ENCODE assay signal across 10 cellular contexts in the genomic region with DNA sequence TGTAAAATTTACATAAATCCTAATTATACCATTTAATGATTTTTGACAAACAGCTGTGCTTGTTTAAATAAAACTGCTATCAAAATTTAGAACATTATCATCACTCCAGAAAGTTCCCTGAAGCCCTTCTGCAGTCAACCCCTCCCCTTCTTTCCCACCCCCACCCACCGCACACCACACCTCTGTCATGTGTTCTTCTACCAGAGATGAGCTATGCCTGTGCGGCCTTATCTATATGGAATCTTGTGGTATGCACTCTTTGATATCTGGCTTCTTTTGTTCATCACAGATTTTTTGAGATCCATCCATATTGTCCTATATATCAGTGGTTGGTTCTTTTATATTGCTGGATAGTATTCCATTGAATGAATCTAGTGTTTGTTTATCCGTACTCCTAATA. TPM values are rescaled to one million over a fixed set of nuclear protein-coding genes. Genes with fewer than 3 reads are reported as not detected.
DNase-seq lines count a peak whose midpoint lies in the region; FAIRE-seq and TF ChIP-seq lines count a peak whose summit lies in the region.
"Had no signal": no experiment of that assay in that cellular context is flagged by ENCODE, and none has a peak within 500 bp of the region (broad histone marks: within the 10 kb centered on the region; RNA-seq: fewer than 3 reads in every experiment).

No MANE protein-coding gene starts in this region.

- H3K4me2 ChIP-seq in SU-DHL-6 (ENCODE audit: low read depth, low read length, poor library complexity, severe bottlenecking) (peak overlapping the region; percentile 27), astrocyte (ENCODE audit: low read length) (peak overlapping the region; percentile 75)

- CTCF ChIA-PET in CD8-positive, alpha-beta memory T cell (lab: Charles Lee): interaction anchor here (1.5 kb wide), 1 partner anchor 10 kb away, joined by 4 read pairs; no protein-coding TSS in a partner anchor

- H3K27ac Mint-ChIP-seq in CD8-positive, alpha-beta memory T cell: peak overlapping the region in 7 of 8 donors; percentile 44 to 97 (median 91)
- H3K27ac Mint-ChIP-seq in astrocyte (ENCODE audit: unreplicated experiment) (no peak overlapping the region), CD14-positive monocyte (peak overlapping the region in 1 of 7 donors; percentile 74)

- peaks cover 7% of the 10 kb centered on the region for H3K36me3 ChIP-seq in CD8-positive, alpha-beta memory T cell (ENCODE audit: insufficient read depth, low read length)
- peaks cover 77% of the 10 kb centered on the region for H3K36me3 ChIP-seq in SU-DHL-6 (ENCODE audit: low read length)
- no peaks in the 10 kb centered on the region for H3K36me3 ChIP-seq in astrocyte (ENCODE audit: insufficient read depth, low read length)
- peaks cover 2 to 8% (median 8%) of the 10 kb centered on the region in 3 donors for H3K36me3 ChIP-seq in skeletal muscle tissue (ENCODE audit: control insufficient read depth in 3 of 3, insufficient read depth in 3 of 3, low read length in 3 of 3)
- H3K36me3 ChIP-seq: ovary had no signal

- H3K27me3 ChIP-seq in CD8-positive, alpha-beta memory T cell (ENCODE audit: insufficient read depth, low read length, poor library complexity, severe bottlenecking): no peaks in the 10 kb centered on the region
- H3K27me3 ChIP-seq in SU-DHL-6 (ENCODE audit: low read length): no peaks in the 10 kb centered on the region
- peaks cover 17% of the 10 kb centered on the region for H3K27me3 ChIP-seq in astrocyte (ENCODE audit: insufficient read depth, low read length)
- no peaks in the 10 kb centered on the region for H3K27me3 ChIP-seq in skeletal muscle tissue (ENCODE audit: control insufficient read depth in 3 of 3, insufficient read depth in 3 of 3, low read length in 3 of 3)
- H3K27me3 ChIP-seq: ovary had no signal

- no peak overlapping the region for H2AFZ ChIP-seq in SU-DHL-6 (ENCODE audit: low read depth, low read length, severe bottlenecking)
- H2AFZ ChIP-seq in astrocyte (ENCODE audit: low read depth, low read length): no peak overlapping the region

- no peak for FAIRE-seq in astrocyte (lab: Jason Lieb, UNC)

- H3K27ac ChIP-seq in CD8-positive, alpha-beta memory T cell (ENCODE audit: low read depth, low read length): peak overlapping the region; percentile 8
- no peak overlapping the region for H3K27ac ChIP-seq in SU-DHL-6 (ENCODE audit: low read depth, low read length)
- no peak overlapping the region for H3K27ac ChIP-seq in astrocyte (ENCODE audit: low read depth, low read length)
- peak overlapping the region; percentile 82 for H3K27ac ChIP-seq in skeletal muscle tissue (ENCODE audit: low read depth, low read length)
- H3K27ac ChIP-seq: ovary had no signal

- intact Hi-C loops in CD14-positive monocyte (cut with micrococcal nuclease): loop anchor here in 1 of 2 donors (10.0 kb wide), 2 partner anchors 231 to 261 kb away; no protein-coding TSS in a partner anchor

- TF ChIP-seq CTCF in SU-DHL-6 (IDR thresholded peaks at IDR 0.05; ENCODE audit: insufficient read depth, low read length, poor library complexity, severe bottlenecking): no peak
- no peak for TF ChIP-seq CTCF in astrocyte (IDR thresholded peaks at IDR 0.05; ENCODE audit: insufficient read depth, low read depth, low read length)
- no peak for TF ChIP-seq CTCF in CD14-positive monocyte (IDR thresholded peaks at IDR 0.05)

- POLR2A ChIA-PET in CD8-positive, alpha-beta memory T cell (lab: Charles Lee): no interaction called here

- H3F3A ChIP-seq in SU-DHL-6 (ENCODE audit: insufficient read depth): 0 out of 2 replicates have a peak, but pooled peaks cover 10% of the 10 kb centered on the region

- H3K4me1 ChIP-seq in CD8-positive, alpha-beta memory T cell (ENCODE audit: insufficient read depth, low read length): peaks cover 78% of the 10 kb centered on the region
- peaks cover 17% of the 10 kb centered on the region for H3K4me1 ChIP-seq in astrocyte (ENCODE audit: insufficient read depth, low read length)
- peaks cover 65 to 78% (median 76%) of the 10 kb centered on the region in 3 donors for H3K4me1 ChIP-seq in skeletal muscle tissue (ENCODE audit: control insufficient read depth in 3 of 3, insufficient read depth in 3 of 3, low read length in 3 of 3)

- no peaks in the 10 kb centered on the region for H3K9me3 Mint-ChIP-seq in CD8-positive, alpha-beta memory T cell
- H3K9me3 Mint-ChIP-seq in astrocyte (ENCODE audit: unreplicated experiment) (no peaks in the 10 kb centered on the region), CD14-positive monocyte (no peaks in the 10 kb centered on the region)

- no peaks in the 10 kb centered on the region for H3K27me3 Mint-ChIP-seq in CD8-positive, alpha-beta memory T cell
- H3K27me3 Mint-ChIP-seq in astrocyte (ENCODE audit: low read depth, unreplicated experiment) (no peaks in the 10 kb centered on the region), CD14-positive monocyte (ENCODE audit: low read depth in 3 of 3) (no peaks in the 10 kb centered on the region)

- H3K4me1 Mint-ChIP-seq in CD8-positive, alpha-beta memory T cell: peaks cover 94 to 100% (median 100%) of the 10 kb centered on the region in 3 donors
- H3K4me1 Mint-ChIP-seq in astrocyte (ENCODE audit: low read depth, unreplicated experiment): peaks cover 60% of the 10 kb centered on the region
- peaks cover 63% of the 10 kb centered on the region for H3K4me1 Mint-ChIP-seq in CD14-positive monocyte

- H3K9me2 ChIP-seq in SU-DHL-6 (replicated peaks; ENCODE audit: insufficient read depth, low read length): no peaks in the 10 kb centered on the region

- H4K20me1 ChIP-seq in SU-DHL-6 (ENCODE audit: low read depth, low read length): peaks cover 94% of the 10 kb centered on the region
- H4K20me1 ChIP-seq in astrocyte (ENCODE audit: insufficient read depth, low read length): peaks cover 8% of the 10 kb centered on the region

- peaks cover 4 to 64% (median 13%) of the 10 kb centered on the region in 3 donors for H3K36me3 Mint-ChIP-seq in CD8-positive, alpha-beta memory T cell
- H3K36me3 Mint-ChIP-seq in astrocyte (ENCODE audit: low read depth, unreplicated experiment): no peaks in the 10 kb centered on the region
- peaks cover 60 to 64% of the 10 kb centered on the region in 2 donors for H3K36me3 Mint-ChIP-seq in CD14-positive monocyte

- DNase-seq in CD8-positive, alpha-beta memory T cell: peak; percentile 35 to 64 (median 57)
- no peak for DNase-seq in astrocyte (ENCODE audit: low read depth)
- no peak for DNase-seq in iPS-NIHi7 (ENCODE audit: extremely low spot score)
- DNase-seq in CD14-positive monocyte (ENCODE audit: low spot score): no peak
- DNase-seq in mucosa of gallbladder (ENCODE audit: low spot score): no peak
- DNase-seq in GDM1 (lab: John Stamatoyannopoulos, UW): no peak
- DNase-seq: NCI-H446 treated with DMSO at 0.1 percent for 48 hours, ovary had no signal

- H3K4me3 ChIP-seq in CD8-positive, alpha-beta memory T cell (ENCODE audit: low read length): no peak overlapping the region
- H3K4me3 ChIP-seq in SU-DHL-6 (ENCODE audit: insufficient read depth, low read length, poor library complexity, severe bottlenecking) (no peak overlapping the region), astrocyte (ENCODE audit: insufficient read depth, low read depth, low read length) (no peak overlapping the region), skeletal muscle tissue (ENCODE audit: low read length in 3 of 3) (peak overlapping the region; percentile 8 to 61 (median 39))
- H3K4me3 ChIP-seq: ovary had no signal

- no peak overlapping the region for H3K9ac ChIP-seq in SU-DHL-6 (ENCODE audit: low read length)
- H3K9ac ChIP-seq in astrocyte (ENCODE audit: low read length): no peak overlapping the region
- no peak overlapping the region for H3K9ac ChIP-seq in skeletal muscle tissue (ENCODE audit: low read depth in 1 of 3, low read length in 3 of 3)

- H3K79me2 ChIP-seq in SU-DHL-6 (ENCODE audit: insufficient read depth, low read length) (peaks cover 97% of the 10 kb centered on the region), astrocyte (ENCODE audit: insufficient read depth, low read length) (no peaks in the 10 kb centered on the region)

- no peaks in the 10 kb centered on the region for H3K9me3 ChIP-seq in CD8-positive, alpha-beta memory T cell (ENCODE audit: low read length)
- H3K9me3 ChIP-seq in SU-DHL-6 (ENCODE audit: insufficient read depth, low read length) (no peaks in the 10 kb centered on the region), astrocyte (ENCODE audit: insufficient read depth, low read depth, low read length) (no peaks in the 10 kb centered on the region), skeletal muscle tissue (ENCODE audit: control insufficient read depth in 3 of 3, low read length in 3 of 3) (no peaks in the 10 kb centered on the region)
- H3K9me3 ChIP-seq: ovary had no signal

- peak overlapping the region; percentile 62 to 80 (median 68) for H3K4me3 Mint-ChIP-seq in CD8-positive, alpha-beta memory T cell
- H3K4me3 Mint-ChIP-seq in astrocyte (ENCODE audit: unreplicated experiment): no peak overlapping the region
- no peak overlapping the region for H3K4me3 Mint-ChIP-seq in CD14-positive monocyte

RNA-seq across cellular contexts. Expression of gene MYLIP, which starts 7.2 kb away (rescaled TPM):
- 1 to 10 TPM; 7.7 to 9.0 TPM for total RNA-seq in CD8-positive, alpha-beta memory T cell
- polyA plus RNA-seq in CD8-positive, alpha-beta memory T cell: 78.0 TPM
- total RNA-seq in astrocyte (12.5 and 12.9 TPM in 2 replicates), skeletal muscle tissue (95.5 TPM), mucosa of gallbladder (53.2 TPM)
- polyA plus RNA-seq in CD14-positive monocyte: 10 to 100 TPM; 19.9 to 28.0 TPM

Comparison
In these comparisons a context has a peak if more than half of its experiments do, and no peak if none do; other contexts are left out.
1. DNase-seq: peak in CD8-positive, alpha-beta memory T cell (5 of 5); none in astrocyte (single experiment), iPS-NIHi7 (single experiment), CD14-positive monocyte (single experiment), mucosa of gallbladder (single experiment) and GDM1 (single experiment).
2. H3K27ac ChIP-seq: peak in CD8-positive, alpha-beta memory T cell (single experiment) and skeletal muscle tissue (single experiment); none in SU-DHL-6 (single experiment) and astrocyte (single experiment).
3. H3K4me3 ChIP-seq: peak in skeletal muscle tissue (3 of 3); none in CD8-positive, alpha-beta memory T cell (single experiment), SU-DHL-6 (single experiment) and astrocyte (single experiment).
4. H3K4me3 Mint-ChIP-seq: peak in CD8-positive, alpha-beta memory T cell (7 of 7); none in astrocyte (single experiment) and CD14-positive monocyte (0 of 2).